10 cellular contexts compared by ENCODE assay signal in the genomic region with DNA sequence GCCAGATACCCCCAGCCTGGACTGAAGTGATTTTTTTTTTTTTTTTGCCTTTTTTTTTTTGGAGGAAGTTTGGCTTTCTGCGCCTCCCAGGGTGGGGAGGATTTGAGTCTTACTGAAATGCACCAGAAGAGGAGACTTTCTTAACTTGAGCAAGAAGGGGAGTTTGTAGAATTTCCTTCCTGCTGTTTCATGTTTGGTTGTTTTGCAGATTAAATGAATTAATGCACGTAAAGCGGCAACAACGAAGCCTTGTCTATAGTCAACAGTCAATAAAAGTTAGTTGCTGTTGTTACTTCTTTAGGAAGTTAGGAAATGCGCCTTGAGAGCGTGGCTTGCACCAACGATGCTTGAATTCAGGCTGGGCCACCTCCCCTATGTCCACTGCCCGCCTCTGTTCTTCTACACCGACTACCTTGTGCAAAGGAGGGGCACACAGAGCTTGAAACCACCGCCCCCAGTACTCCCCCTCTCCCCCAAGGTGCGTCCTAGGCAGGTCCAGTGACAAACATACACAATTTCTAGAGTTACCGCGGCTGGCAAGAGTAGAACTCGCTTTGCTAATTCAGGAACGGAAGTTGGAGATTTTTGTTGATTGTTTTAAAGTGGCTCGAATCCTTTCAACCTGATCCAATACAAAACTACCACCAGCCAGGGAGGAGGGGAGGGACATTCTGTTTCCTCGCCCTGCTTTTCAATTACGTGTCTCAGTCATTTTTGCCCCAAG. TPM values are rescaled to one million over a fixed set of nuclear protein-coding genes. Genes with fewer than 3 reads are reported as not detected.
A peak's percentile ranks its signal among the peaks of the same experiment; 100 is the strongest.
DNase-seq lines count a peak whose midpoint lies in the region; ATAC-seq and TF ChIP-seq lines count a peak whose summit lies in the region.
"Had no signal": no experiment of that assay in that cellular context is flagged by ENCODE, and none has a peak within 500 bp of the region (broad histone marks: within the 10 kb centered on the region; RNA-seq: fewer than 3 reads in every experiment).

No MANE protein-coding gene starts in this region.

- H3K36me3 ChIP-seq in NT2/D1 (ENCODE audit: insufficient read depth, insufficient read length, low read length) = no peaks in the 10 kb centered on the region
- no peaks in the 10 kb centered on the region for H3K36me3 ChIP-seq in ectodermal cell (ENCODE audit: control insufficient read depth, insufficient read depth, low read length)

- peaks cover 27% of the 10 kb centered on the region for H3K4me1 Mint-ChIP-seq in neural crest cell

- H3K27ac Mint-ChIP-seq in neural crest cell (ENCODE audit: unreplicated experiment) = no peak overlapping the region

- H3K27me3 Mint-ChIP-seq in neural crest cell (ENCODE audit: low read depth) = peaks cover 88% of the 10 kb centered on the region

- H3K36me3 Mint-ChIP-seq in neural crest cell (ENCODE audit: low read depth) = no peaks in the 10 kb centered on the region

- ATAC-seq in GM18517 (IDR thresholded peaks at IDR 0.05; ENCODE audit: unreplicated experiment) = no peak
- no peak for ATAC-seq in Right ventricle myocardium inferior

- intact Hi-C loops in Right ventricle myocardium inferior (cut with DNase I) = no loop called here

- H3K9ac ChIP-seq in NT2/D1 (ENCODE audit: insufficient read length, low read depth) = peak overlapping the region; percentile 46

- H3K4me1 ChIP-seq in NT2/D1 (ENCODE audit: insufficient read depth, insufficient read length) = peaks cover 4% of the 10 kb centered on the region
- H3K4me1 ChIP-seq in ectodermal cell (ENCODE audit: control insufficient read depth, insufficient read depth, low read length) = peaks cover 20% of the 10 kb centered on the region

- H3K9me3 ChIP-seq in NT2/D1 (ENCODE audit: insufficient read depth, low read length) (no peaks in the 10 kb centered on the region), ectodermal cell (ENCODE audit: control insufficient read depth, low read length) (no peaks in the 10 kb centered on the region)

- H3K27me3 ChIP-seq in NT2/D1 (ENCODE audit: insufficient read depth, insufficient read length) = peaks cover 69% of the 10 kb centered on the region
- peaks cover 73% of the 10 kb centered on the region for H3K27me3 ChIP-seq in ectodermal cell (ENCODE audit: control insufficient read depth, insufficient read depth, low read length, poor library complexity, severe bottlenecking)

- no peaks in the 10 kb centered on the region for H3K9me3 Mint-ChIP-seq in neural crest cell

- H3K4me3 Mint-ChIP-seq in neural crest cell = peak overlapping the region; percentile 56

- no peak for TF ChIP-seq CTCF in neural crest cell (conservative IDR thresholded peaks at IDR 0.05)

- DNase-seq in GF-D8 (lab: John Stamatoyannopoulos, UW) (peak; percentile 5), NT2/D1 (ENCODE audit: low read depth, low spot score) (no peak), neural crest cell (ENCODE audit: low read depth, low spot score) (no peak), SIG-M5 (lab: John Stamatoyannopoulos, UW) (no peak), Right ventricle myocardium inferior (ENCODE audit: missing footprints) (no peak)
- no peak for DNase-seq in stimulated activated CD4-positive, alpha-beta T cell treated with anti-CD3 and anti-CD28 coated beads, Interleukin-2, amount 100 ng/mL, for 24 hours
- DNase-seq: NCI-H2081 treated with DMSO at 0.1 percent for 48 hours had no signal

- H3K27ac ChIP-seq in ectodermal cell (ENCODE audit: insufficient read depth, low read depth, low read length, poor library complexity, severe bottlenecking) = no peak overlapping the region

- WGBS in ectodermal cell, 2 experiments = 3 to 8% methylated on average over 12 to 18 of the region's 18 CpGs

- peak overlapping the region; percentile 39 for H3K4me3 ChIP-seq in NT2/D1 (ENCODE audit: insufficient read length, low read depth)
- peak overlapping the region; percentile 29 for H3K4me3 ChIP-seq in ectodermal cell (ENCODE audit: insufficient read depth, low read depth, low read length)

RNA-seq across cellular contexts. Expression of a gene that starts 0.8 kb away (rescaled TPM):
- polyA plus RNA-seq in ectodermal cell (2013, experiment 1 of 4) = not detected
- not detected for polyA plus RNA-seq in ectodermal cell (2013, experiment 2 of 4)
- polyA plus RNA-seq in ectodermal cell (2013, experiment 3 of 4) = 0.11 TPM
- polyA plus RNA-seq in ectodermal cell (2013, experiment 4 of 4) = not detected
- total RNA-seq in neural crest cell = 0.93 and 1.3 TPM in 2 replicates
- total RNA-seq in Right ventricle myocardium inferior = not detected
- total RNA-seq: right cardiac atrium had no signal
- polyA plus RNA-seq: right cardiac atrium had no signal

RNA-seq across cellular contexts. Expression of a gene that starts 33.3 kb away (rescaled TPM):
- 128 TPM for polyA plus RNA-seq in ectodermal cell (2013, experiment 1 of 4)
- 115 TPM for polyA plus RNA-seq in ectodermal cell (2013, experiment 2 of 4)
- 176 TPM for polyA plus RNA-seq in ectodermal cell (2013, experiment 3 of 4)
- 169 TPM for polyA plus RNA-seq in ectodermal cell (2013, experiment 4 of 4)
- total RNA-seq in neural crest cell (32.0 and 34.7 TPM in 2 replicates), Right ventricle myocardium inferior (24.0 TPM)
